ENCODE assay signal across 10 cellular contexts in genomic region chr18:65750421-65751144, GRCh38. TPM values are rescaled to one million over a fixed set of nuclear protein-coding genes. Genes with fewer than 3 reads are reported as not detected.
DNase-seq lines count a peak whose midpoint lies in the region; ATAC-seq, FAIRE-seq and TF ChIP-seq lines count a peak whose summit lies in the region.
"Had no signal": no experiment of that assay in that cellular context is flagged by ENCODE, and none has a peak within 500 bp of the region (broad histone marks: within the 10 kb centered on the region; RNA-seq: fewer than 3 reads in every experiment).

CDH7 (plus strand) TSS chr18:65751012; CDS start chr18:65762843, 11,831 bp downstream.

- H3K36me3 Mint-ChIP-seq in activated CD4-positive, alpha-beta T cell treated with anti-CD3 and anti-CD28 coated beads, Interleukin-2, amount 10 ng/mL, durations not matched to agents 7 days and 5 days (ENCODE audit: low read depth) = no peaks in the 10 kb centered on the region
- H3K36me3 Mint-ChIP-seq: T-cell had no signal

- no peaks in the 10 kb centered on the region for H3K9me3 Mint-ChIP-seq in activated CD4-positive, alpha-beta T cell treated with anti-CD3 and anti-CD28 coated beads, Interleukin-2, amount 10 ng/mL, durations not matched to agents 7 days and 5 days

- FAIRE-seq in kidney (lab: Jason Lieb, UNC) = no peak

- no peaks in the 10 kb centered on the region for H3K4me1 Mint-ChIP-seq in activated CD4-positive, alpha-beta T cell treated with anti-CD3 and anti-CD28 coated beads, Interleukin-2, amount 10 ng/mL, durations not matched to agents 7 days and 5 days
- H3K4me1 Mint-ChIP-seq: T-cell had no signal

- no peak for ATAC-seq in HG02885 (IDR thresholded peaks at IDR 0.05; ENCODE audit: poor library complexity, unreplicated experiment)
- ATAC-seq: T-cell had no signal

- no peak for TF ChIP-seq CTCF in kidney (IDR thresholded peaks at IDR 0.05; ENCODE audit: borderline replicate concordance, extremely low read depth, insufficient read depth)

- H3K4me3 Mint-ChIP-seq in activated CD4-positive, alpha-beta T cell treated with anti-CD3 and anti-CD28 coated beads, Interleukin-2, amount 10 ng/mL, durations not matched to agents 7 days and 5 days = no peak within 1 kb of the TSS
- H3K4me3 Mint-ChIP-seq: T-cell had no signal

- POLR2A ChIA-PET in activated CD4-positive, alpha-beta T cell treated with anti-CD3 and anti-CD28 coated beads, Interleukin-2, amount 10 ng/mL, durations not matched to agents 7 days and 5 days (lab: Charles Lee) = no interaction called here

- peak in 2 of 3 experiments; percentile 88 to 97 for DNase-seq in NCI-H1417 (lab: John Stamatoyannopoulos, UW)
- DNase-seq in NCI-H1417 treated with DMSO at 0.1 percent for 48 hours (lab: John Stamatoyannopoulos, UW) = no peak
- no peak for DNase-seq in SK-N-MC (ENCODE audit: low read depth, low spot score)
- peak; percentile 63 for DNase-seq in kidney
- no peak for DNase-seq in NK-92 treated with Interleukin-12 subunit alpha and Interleukin-12 subunit beta, amount 100 ng/mL, for 24 hours (lab: John Stamatoyannopoulos, UW)
- no peak for DNase-seq in activated CD4-positive, alpha-beta T cell treated with anti-CD3 and anti-CD28 coated beads, Interleukin-2, amount 10 ng/mL, durations not matched to agents 7 days and 5 days
- DNase-seq: left cardiac atrium, T-cell had no signal

- peaks cover 15 to 26% (median 19%) of the 10 kb centered on the region in 5 donors for H3K27me3 ChIP-seq in subcutaneous abdominal adipose tissue (ENCODE audit: control insufficient read depth in 5 of 5, insufficient read depth in 4 of 5, low read length in 5 of 5)

- no peak within 1 kb of the TSS for H3K27ac Mint-ChIP-seq in activated CD4-positive, alpha-beta T cell treated with anti-CD3 and anti-CD28 coated beads, Interleukin-2, amount 10 ng/mL, durations not matched to agents 7 days and 5 days
- H3K27ac Mint-ChIP-seq: T-cell had no signal

- H3K9me3 ChIP-seq in SK-N-MC (ENCODE audit: low read depth, low read length) (no peaks in the 10 kb centered on the region), kidney (ENCODE audit: control insufficient read depth in 1 of 2, low read length in 2 of 2) (no peaks in the 10 kb centered on the region), subcutaneous abdominal adipose tissue (ENCODE audit: control insufficient read depth in 5 of 5, low read length in 5 of 5) (no peaks in the 10 kb centered on the region)

- H3K36me3 ChIP-seq in SK-N-MC (ENCODE audit: insufficient read depth, low read length) (no peaks in the 10 kb centered on the region), kidney (ENCODE audit: control insufficient read depth in 1 of 2, insufficient read depth in 2 of 2, low read length in 2 of 2) (no peaks in the 10 kb centered on the region), subcutaneous abdominal adipose tissue (ENCODE audit: control insufficient read depth in 5 of 5, insufficient read depth in 5 of 5, low read length in 5 of 5) (no peaks in the 10 kb centered on the region)

- H3K27ac ChIP-seq in SK-N-MC = no peak within 1 kb of the TSS
- H3K27ac ChIP-seq in kidney (ENCODE audit: low read depth in 2 of 2, low read length in 2 of 2) = no peak within 1 kb of the TSS
- H3K27ac ChIP-seq in subcutaneous abdominal adipose tissue (ENCODE audit: low read depth, low read length) = no peak within 1 kb of the TSS

- H3K27me3 Mint-ChIP-seq in activated CD4-positive, alpha-beta T cell treated with anti-CD3 and anti-CD28 coated beads, Interleukin-2, amount 10 ng/mL, durations not matched to agents 7 days and 5 days = peaks cover 10% of the 10 kb centered on the region

- H3K4me3 ChIP-seq in SK-N-MC (peak within 1 kb of the TSS; percentile 84), kidney (ENCODE audit: low read length in 2 of 2) (peak within 1 kb of the TSS; percentile 14 to 37), subcutaneous abdominal adipose tissue (ENCODE audit: low read depth in 1 of 5, low read length in 5 of 5) (peak within 1 kb of the TSS in 4 of 5 donors; percentile 12 to 57 (median 26))

- H3K4me1 ChIP-seq in kidney (ENCODE audit: control insufficient read depth in 1 of 2, insufficient read depth in 1 of 2, low read depth in 1 of 2, low read length in 2 of 2) (peaks cover 0 to 3% of the 10 kb centered on the region in 2 donors), subcutaneous abdominal adipose tissue (ENCODE audit: control insufficient read depth in 5 of 5, insufficient read depth in 5 of 5, low read length in 5 of 5) (peaks cover 0 to 11% (median 9%) of the 10 kb centered on the region in 5 donors)

- H3K9ac ChIP-seq in SK-N-MC (ENCODE audit: insufficient read length) (no peak within 1 kb of the TSS), kidney (ENCODE audit: low read length in 2 of 2) (no peak within 1 kb of the TSS), subcutaneous abdominal adipose tissue (ENCODE audit: low read length in 5 of 5) (no peak within 1 kb of the TSS)

- CTCF ChIA-PET in activated CD4-positive, alpha-beta T cell treated with anti-CD3 and anti-CD28 coated beads, Interleukin-2, amount 10 ng/mL, durations not matched to agents 7 days and 5 days (lab: Charles Lee) = no interaction called here

- intact Hi-C loops in kidney (cut with DNase I) = no loop called here

RNA-seq across cellular contexts. Expression of gene CDH7, which starts in this region (rescaled TPM):
- total RNA-seq in kidney = not detected
- not detected for polyA plus RNA-seq in kidney (ENCODE audit: insufficient read depth, low read depth, low replicate concordance)
- not detected for total RNA-seq in activated CD4-positive, alpha-beta T cell treated with anti-CD3 and anti-CD28 coated beads, Interleukin-2, amount 10 ng/mL, durations not matched to agents 7 days and 5 days
- total RNA-seq: T-cell had no signal

Comparison
In these comparisons a context has a peak if more than half of its experiments do, and no peak if none do; other contexts are left out.
1. DNase-seq: peak in NCI-H1417 (2 of 3); none in NCI-H1417 treated with DMSO at 0.1 percent for 48 hours (single experiment), SK-N-MC (single experiment), NK-92 treated with Interleukin-12 subunit alpha and Interleukin-12 subunit beta, amount 100 ng/mL, for 24 hours (single experiment) and activated CD4-positive, alpha-beta T cell treated with anti-CD3 and anti-CD28 coated beads, Interleukin-2, amount 10 ng/mL, durations not matched to agents 7 days and 5 days (single experiment).
2. Peak in DNase-seq and H3K4me3 ChIP-seq in kidney; RNA of the gene not detected or under 1 TPM.
3. H3K4me3 ChIP-seq: peak in every context shown above with its lines; median percentile 84 in SK-N-MC; 26 in subcutaneous abdominal adipose tissue; 26 in kidney.